8 cellular contexts compared by ENCODE assay signal in genomic region chr1:15261155-15262002, GRCh38. TPM values are rescaled to one million over a fixed set of nuclear protein-coding genes. Genes with fewer than 3 reads are reported as not detected.
A peak's percentile ranks its signal among the peaks of the same experiment; 100 is the strongest.
DNase-seq lines count a peak whose midpoint lies in the region; ATAC-seq and TF ChIP-seq lines count a peak whose summit lies in the region.

No MANE protein-coding gene starts in this region.

- peak overlapping the region; percentile 41 for H3K4me3 Mint-ChIP-seq in Calu3 (ENCODE audit: low read depth, unreplicated experiment)
- H3K4me3 Mint-ChIP-seq in neural progenitor cell = no peak overlapping the region

- no peaks in the 10 kb centered on the region for H3K36me3 Mint-ChIP-seq in Calu3 (ENCODE audit: insufficient read depth, unreplicated experiment)
- H3K36me3 Mint-ChIP-seq in neural progenitor cell = peaks cover 3% of the 10 kb centered on the region

- H2AFZ ChIP-seq in neural progenitor cell (replicated peaks) = no peak overlapping the region

- no peaks in the 10 kb centered on the region for H4K20me1 ChIP-seq in neural progenitor cell (ENCODE audit: low read depth)

- no peak for TF ChIP-seq CTCF in Calu3 (IDR thresholded peaks at IDR 0.05; ENCODE audit: unreplicated experiment)
- no peak for TF ChIP-seq CTCF in neural progenitor cell (IDR thresholded peaks at IDR 0.05)

- ATAC-seq in GM21367 (IDR thresholded peaks at IDR 0.05; ENCODE audit: unreplicated experiment) = no peak
- ATAC-seq in HG03108 (IDR thresholded peaks at IDR 0.05; ENCODE audit: unreplicated experiment) = no peak

- no peak overlapping the region for H3K4me3 ChIP-seq in neural progenitor cell

- H3K9me3 ChIP-seq in neural progenitor cell (ENCODE audit: low read depth) = no peaks in the 10 kb centered on the region

- H3K79me2 ChIP-seq in neural progenitor cell (ENCODE audit: low read depth) = no peaks in the 10 kb centered on the region

- H3K27me3 Mint-ChIP-seq in Calu3 (ENCODE audit: unreplicated experiment) (no peaks in the 10 kb centered on the region), neural progenitor cell (ENCODE audit: insufficient read depth, low read depth) (peaks cover 4% of the 10 kb centered on the region)

- CTCF ChIA-PET in Calu3 (lab: Charles Lee) = interaction anchor here (0.7 to 0.9 kb wide), 2 partner anchors 13 to 138 kb away, joined by 3 read pairs; no protein-coding TSS in a partner anchor

- H3K4me1 Mint-ChIP-seq in Calu3 (ENCODE audit: low read depth, unreplicated experiment) (peaks cover 23% of the 10 kb centered on the region), neural progenitor cell (peaks cover 16% of the 10 kb centered on the region)

- peak; percentile 35 for DNase-seq in Calu3
- DNase-seq in NCI-H460 (ENCODE audit: extremely low read depth, low read depth) = peak; percentile 11
- DNase-seq in dermis microvascular lymphatic vessel endothelial cell (ENCODE audit: low read depth in 2 of 2) = peak; percentile 39 to 86
- DNase-seq in neural progenitor cell (ENCODE audit: low spot score) = no peak
- no peak for DNase-seq in NCI-H1048 (lab: John Stamatoyannopoulos, UW)
- no peak for DNase-seq in NCI-H187 treated with DMSO at 0.1 percent for 48 hours (lab: John Stamatoyannopoulos, UW)

- H3K27ac ChIP-seq in neural progenitor cell = no peak overlapping the region

- H3F3A ChIP-seq in neural progenitor cell (ENCODE audit: low read depth) = no peaks in the 10 kb centered on the region

- intact Hi-C loops in Calu3 (cut with micrococcal nuclease; ENCODE audit: unreplicated experiment) = no loop called here

- H3K27ac Mint-ChIP-seq in Calu3 (ENCODE audit: unreplicated experiment) (peak overlapping the region; percentile 67), neural progenitor cell (peak overlapping the region; percentile 48)

- BruUV-seq in Calu3 (replicated peaks; lab: Mats Ljungman, UMichigan) = no TSS peak

- H3K9me3 Mint-ChIP-seq in Calu3 (ENCODE audit: low read depth, unreplicated experiment) (no peaks in the 10 kb centered on the region), neural progenitor cell (peaks cover 17% of the 10 kb centered on the region)

- H3K4me2 ChIP-seq in neural progenitor cell = no peak overlapping the region

- no peaks in the 10 kb centered on the region for H3K4me1 ChIP-seq in neural progenitor cell

- H3K9ac ChIP-seq in neural progenitor cell = no peak overlapping the region

- no peaks in the 10 kb centered on the region for H3K27me3 ChIP-seq in neural progenitor cell

- H3K36me3 ChIP-seq in neural progenitor cell = no peaks in the 10 kb centered on the region

RNA-seq across cellular contexts. Expression of gene FHAD1, which starts 14.4 kb away (rescaled TPM):
- total RNA-seq in Calu3 (2022) (0.98 and 2.7 TPM in 2 replicates), dermis microvascular lymphatic vessel endothelial cell (under 0.01 and 0.13 TPM in 2 replicates), neural progenitor cell (ENCODE audit: low replicate concordance) (2.9 and 9.1 TPM in 2 replicates)
- 89.1 and 101 TPM in 2 replicates for total RNA-seq in NCI-H460 (2014; rRNA removed; shearing (Covaris generic))
- 14.6 and 22.3 TPM in 2 replicates for polyA plus RNA-seq in NCI-H460 (2014; cell fraction: nucleus; rRNA removed)

Comparison
In these comparisons a context has a peak if more than half of its experiments do, and no peak if none do; other contexts are left out.
1. DNase-seq: peak in Calu3 (single experiment), NCI-H460 (single experiment) and dermis microvascular lymphatic vessel endothelial cell (2 of 2); none in neural progenitor cell (single experiment), NCI-H1048 (single experiment) and NCI-H187 treated with DMSO at 0.1 percent for 48 hours (single experiment).